Comparison of ENCODE assay signal across 31 cellular contexts in the genomic region with DNA sequence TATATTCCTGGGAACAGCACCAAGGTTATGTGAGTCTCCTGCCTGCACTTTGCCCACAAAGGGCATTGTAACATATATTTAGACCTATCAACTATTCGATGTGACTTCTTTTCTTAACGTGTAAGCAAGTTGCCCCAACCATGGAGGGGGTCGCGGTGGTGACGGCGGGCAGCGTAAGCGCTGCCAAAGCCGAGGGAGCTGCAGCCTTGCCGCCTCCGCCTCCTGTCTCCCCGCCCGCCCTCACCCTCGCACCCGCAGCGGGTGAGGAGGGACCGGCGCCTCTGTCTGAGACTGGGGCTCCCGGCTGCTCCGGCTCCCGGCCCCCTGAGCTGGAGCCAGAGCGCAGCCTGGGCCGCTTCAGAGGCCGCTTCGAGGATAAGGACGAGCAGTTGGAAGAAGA. TPM values are rescaled to one million over a fixed set of nuclear protein-coding genes. Genes with fewer than 3 reads are reported as not detected.
"Had no signal": no experiment of that assay in that cellular context is flagged by ENCODE, and none has a peak within 500 bp of the region (broad histone marks: within the 10 kb centered on the region; RNA-seq: fewer than 3 reads in every experiment).

No MANE protein-coding gene starts in this region.

- ATAC-seq: Panc1, PC-3, Right ventricle myocardium inferior, SK-N-SH treated with all-trans-retinoic acid at 6 μM for 48 hours, T-cell had no signal

- H3K4me3 ChIP-seq: PC-9, Peyer's patch, SJCRH30, SJSA1, SK-N-MC had no signal

- H3K4me1 Mint-ChIP-seq: T-cell had no signal

- H3K27me3 ChIP-seq: Peyer's patch, SJCRH30, SJSA1 had no signal

- H3K36me3 Mint-ChIP-seq: T-cell had no signal

- H3K9ac ChIP-seq: SK-N-SH had no signal

- H2AFZ ChIP-seq: PC-9 had no signal

- H3K27ac ChIP-seq: PC-9, Peyer's patch, RWPE1, SJCRH30, SJSA1, SK-N-MC had no signal

- H3K4me1 ChIP-seq: Peyer's patch, SJCRH30, SJSA1 had no signal

- H3K27me3 Mint-ChIP-seq: T-cell had no signal

- H3K36me3 ChIP-seq: Peyer's patch, SJCRH30, SJSA1 had no signal

- H3K4me2 ChIP-seq: PC-9, SK-N-SH had no signal

- H3K27ac Mint-ChIP-seq: T-cell had no signal

- H3K9me3 ChIP-seq: SJCRH30 had no signal

- H3K4me3 Mint-ChIP-seq: T-cell had no signal

- DNase-seq: NCI-H524 treated with DMSO at 0.1 percent for 48 hours; NCI-H526; NCI-H526 treated with DMSO at 0.1 percent for 48 hours; NCI-H69; NCI-H748 treated with DMSO at 0.1 percent for 48 hours; NCI-H774; NCI-H82; NK-92 treated with Interleukin-12 subunit alpha and Interleukin-12 subunit beta, amount 100 ng/mL, for 24 hours; OCI-M1; PC-3; PC-9; Peyer's patch; Right ventricle myocardium superior; RPMI8226; SHP77; SHP77 treated with DMSO at 0.1 percent for 48 hours; SIG-M5; SJCRH30; SK-N-SH; SW 1271; T-cell; T-helper 1 cell had no signal

RNA-seq across cellular contexts. Expression of a gene that starts 59.0 kb away (rescaled TPM):
- total RNA-seq: OCI-LY7; PC-3; RPMI7951; SJSA1; T-cell; T-helper 1 cell treated with Interleukin-12 subunit alpha and Interleukin-12 subunit beta and Interleukin-4 antibody, amounts not matched to agents 30 ng/mL and 1 ng/mL, for 36 hours had no signal
